Comparison of ENCODE assay signal across 8 cellular contexts in the genomic region with DNA sequence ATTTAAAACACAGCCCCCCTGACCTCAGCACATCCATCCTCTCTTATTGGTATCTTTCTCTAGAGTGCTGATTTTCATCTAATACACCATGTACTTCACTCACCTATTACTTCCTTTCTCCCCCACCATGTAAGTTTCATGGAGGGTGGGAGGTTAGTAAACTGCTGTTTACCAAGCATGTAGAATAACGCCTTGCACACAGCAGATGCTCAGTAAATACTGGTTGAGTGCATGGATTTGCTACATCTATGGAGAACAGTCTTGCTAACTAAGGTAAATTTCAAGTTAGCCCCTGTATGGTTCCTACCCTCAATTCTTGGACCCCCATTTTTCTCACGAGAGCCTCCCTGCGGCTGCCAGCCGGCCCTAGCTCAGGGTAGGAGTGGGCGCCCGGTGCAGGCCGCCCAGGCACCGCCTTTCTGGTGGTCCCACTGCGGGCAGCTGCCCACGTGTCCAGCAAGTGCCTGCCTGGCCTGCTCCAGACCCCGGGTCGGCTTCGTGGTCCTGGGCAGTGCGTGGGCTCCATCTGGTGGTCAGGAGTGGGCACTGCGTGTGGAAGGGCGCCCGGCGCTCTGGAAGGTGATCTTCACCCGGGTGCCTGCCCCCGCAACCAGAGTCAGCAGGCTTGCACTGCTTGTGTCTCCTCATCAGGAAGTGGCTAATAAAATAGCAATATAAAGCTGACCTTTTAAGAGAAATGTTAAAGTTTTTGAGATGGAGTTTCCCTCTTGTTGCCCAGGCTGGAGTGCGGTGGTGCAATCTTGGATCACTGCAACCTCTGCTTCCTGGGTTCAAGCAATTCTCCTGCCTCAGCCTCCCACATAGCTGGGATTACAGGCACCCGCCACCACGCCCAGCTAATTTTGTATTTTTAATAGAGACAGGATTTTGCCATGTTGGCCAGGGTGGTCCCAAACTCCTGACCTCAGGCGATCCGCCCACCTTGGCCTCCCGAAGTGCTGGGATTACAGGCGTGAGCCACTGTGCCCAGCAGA.
DNase-seq lines count a peak whose midpoint lies in the region; ATAC-seq lines count a peak whose summit lies in the region.

No MANE protein-coding gene starts in this region.

- H3K4me3 Mint-ChIP-seq in memory B cell, result no peak overlapping the region

- peaks cover 8% of the 10 kb centered on the region for H3K4me1 Mint-ChIP-seq in memory B cell

- DNase-seq in AG08396 (ENCODE audit: low spot score), result peak; percentile 91
- DNase-seq in NCI-H345 (lab: John Stamatoyannopoulos, UW), result peak; percentile 42
- peak; percentile 42 to 45 for DNase-seq in activated CD4-positive, alpha-beta T cell treated with anti-CD3 and anti-CD28 coated beads, Interleukin-2, amount 50 U/mL, for 24 hours (ENCODE audit: low read depth in 1 of 2, low spot score in 1 of 2)
- DNase-seq in ecto neural progenitor cell (ENCODE audit: low spot score), result peak; percentile 89
- DNase-seq in memory B cell (ENCODE audit: low spot score in 2 of 2), result peak; percentile 49 to 70
- peak; percentile 19 to 31 for DNase-seq in stimulated activated CD8-positive, alpha-beta memory T cell treated with anti-CD3 and anti-CD28 coated beads, Interleukin-15, amount 100 ng/mL, for 4 hours (ENCODE audit: low read depth in 2 of 2)

- ATAC-seq in GM18858 (IDR thresholded peaks at IDR 0.05; ENCODE audit: unreplicated experiment) (peak; percentile 65), HG03066 (IDR thresholded peaks at IDR 0.05; ENCODE audit: low read depth, unreplicated experiment) (peak; percentile 78), memory B cell (ENCODE audit: low read depth) (peak; percentile 80)

- H3K27me3 Mint-ChIP-seq in memory B cell, result no peaks in the 10 kb centered on the region

- peaks cover 3% of the 10 kb centered on the region for H3K36me3 Mint-ChIP-seq in memory B cell

- no peak overlapping the region for H3K27ac Mint-ChIP-seq in memory B cell

- no peaks in the 10 kb centered on the region for H3K9me3 Mint-ChIP-seq in memory B cell

Comparison
In these comparisons a context has a peak if more than half of its experiments do, and no peak if none do; other contexts are left out.
1. Peak in every context shown above with its lines: DNase-seq and ATAC-seq.
2. DNase-seq: peak in every context shown above with its lines; median percentile 91 in AG08396; 89 in ecto neural progenitor cell; 60 in memory B cell; 44 in activated CD4-positive, alpha-beta T cell treated with anti-CD3 and anti-CD28 coated beads, Interleukin-2, amount 50 U/mL, for 24 hours; 42 in NCI-H345; 25 in stimulated activated CD8-positive, alpha-beta memory T cell treated with anti-CD3 and anti-CD28 coated beads, Interleukin-15, amount 100 ng/mL, for 4 hours.